28 cellular contexts compared by ENCODE assay signal in the genomic region with DNA sequence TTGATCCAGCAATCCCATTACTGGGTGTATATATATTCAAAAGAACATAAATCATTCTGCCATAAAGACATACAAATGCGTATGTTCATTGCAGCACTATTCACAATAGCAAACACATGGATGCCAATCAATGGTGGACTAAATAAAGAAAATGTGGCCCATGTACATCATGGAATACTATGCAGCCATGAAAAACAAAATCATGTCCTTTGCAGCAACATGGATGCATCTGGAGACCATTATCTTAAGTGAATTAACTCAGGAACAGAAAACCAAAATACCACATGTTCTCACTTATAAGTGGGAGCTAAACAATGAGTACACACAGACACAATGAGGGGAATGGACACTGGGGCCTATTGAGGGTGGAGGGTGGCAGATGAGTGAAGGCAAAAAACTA.
"Had no signal": no experiment of that assay in that cellular context is flagged by ENCODE, and none has a peak within 500 bp of the region (broad histone marks: within the 10 kb centered on the region; RNA-seq: fewer than 3 reads in every experiment).

No MANE protein-coding gene starts in this region.

- ATAC-seq: activated CD8-positive, alpha-beta T cell treated with anti-CD3 and anti-CD28 coated beads for 36 hours; activated naive CD8-positive, alpha-beta T cell treated with anti-CD3 and anti-CD28 coated beads, Interleukin-2, amount 50 U/mL, for 24 hours; body of pancreas had no signal

- DNase-seq: activated B cell treated with CpG ODN at 0.5 μM for 24 hours; activated CD4-positive, alpha-beta memory T cell treated with anti-CD3 and anti-CD28 coated beads for 36 hours; activated CD4-positive, alpha-beta T cell treated with anti-CD3 and anti-CD28 coated beads for 4 hours; activated CD4-positive, alpha-beta T cell treated with anti-CD3 and anti-CD28 coated beads, Interleukin-2, amount 10 ng/mL, durations not matched to agents 24 days and 14 days; activated CD4-positive, alpha-beta T cell treated with anti-CD3 and anti-CD28 coated beads, Interleukin-2, amount 50 U/mL, for 1 hour; activated CD4-positive, alpha-beta T cell treated with anti-CD3 and anti-CD28 coated beads, Interleukin-2, amount 50 U/mL, for 4 hours; activated CD4-positive, CD25-positive, alpha-beta regulatory T cell treated with anti-CD3 and anti-CD28 coated beads, Interleukin-2, amount 50 U/mL, for 72 hours; activated CD8-positive, alpha-beta memory T cell treated with anti-CD3 and anti-CD28 coated beads, Interleukin-2, amount 50 U/mL, for 4 hours; activated CD8-positive, alpha-beta T cell treated with anti-CD3 and anti-CD28 coated beads for 36 hours; activated effector memory CD4-positive, alpha-beta T cell treated with Interleukin-2 at 50 U/mL for 16 hours; activated gamma-delta T cell; activated naive CD4-positive, alpha-beta T cell treated with anti-CD3 and anti-CD28 coated beads, Interleukin-2, amount 10 ng/mL, durations not matched to agents 7 days and 5 days; activated naive CD4-positive, alpha-beta T cell treated with Interleukin-2 at 50 U/mL for 16 hours; activated naive CD8-positive, alpha-beta T cell treated with anti-CD3 and anti-CD28 coated beads, Interleukin-2, amount 10 ng/mL, durations not matched to agents 7 days and 5 days; activated naive CD8-positive, alpha-beta T cell treated with anti-CD3 and anti-CD28 coated beads, Interleukin-2, amount 50 U/mL, for 24 hours; activated T-cell treated with anti-CD3 and anti-CD28 coated beads, Interleukin-2, amount 50 U/mL, for 24 hours; activated T-cell treated with anti-CD3 and anti-CD28 coated beads, Interleukin-2, amount 50 U/mL, for 48 hours; amygdala; anterior cingulate cortex; body of pancreas; brain microvascular endothelial cell; central memory CD4-positive, alpha-beta T cell; T-helper 2 cell; T-helper 9 cell had no signal

- H3K36me3 ChIP-seq: brain microvascular endothelial cell had no signal

- H3K4me3 ChIP-seq: ascending aorta, body of pancreas, breast epithelium had no signal

- H3K9me3 ChIP-seq: ascending aorta, body of pancreas, breast epithelium had no signal

- FAIRE-seq: TTC549 had no signal

- H3K4me1 ChIP-seq: ascending aorta, body of pancreas, breast epithelium had no signal

- H3K27ac ChIP-seq: ascending aorta, body of pancreas, brain microvascular endothelial cell, breast epithelium, VCaP had no signal

- H3K27me3 ChIP-seq: ascending aorta, body of pancreas, brain microvascular endothelial cell had no signal
